Comparison of ENCODE assay signal across 25 cellular contexts in the genomic region with DNA sequence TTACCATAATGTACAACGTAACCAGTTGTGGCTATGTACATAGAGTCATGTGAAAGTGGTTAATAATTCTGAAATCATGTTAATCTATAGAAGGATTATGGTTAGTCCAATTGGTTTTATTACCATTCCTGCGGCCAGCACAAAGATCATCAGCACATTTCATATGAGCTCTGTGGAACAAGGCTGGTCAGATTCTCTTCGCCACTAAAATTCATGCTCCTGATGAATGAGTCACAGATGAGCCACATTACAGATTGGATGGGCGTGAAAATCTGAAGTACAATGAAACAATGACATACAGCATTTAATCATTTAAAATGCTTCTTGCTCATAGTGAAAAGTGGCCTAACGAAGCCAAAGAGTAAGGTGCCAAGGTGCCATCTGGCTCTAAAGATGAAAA.
"Had no signal": no experiment of that assay in that cellular context is flagged by ENCODE, and none has a peak within 500 bp of the region (broad histone marks: within the 10 kb centered on the region; RNA-seq: fewer than 3 reads in every experiment).

No MANE protein-coding gene starts in this region.

- H3K36me3 ChIP-seq: Peyer's patch had no signal

- FAIRE-seq: bronchial epithelial cell had no signal

- H3K27ac ChIP-seq: body of pancreas, Peyer's patch had no signal

- H3K27me3 ChIP-seq: body of pancreas, Peyer's patch had no signal

- ATAC-seq: activated CD8-positive, alpha-beta memory T cell treated with anti-CD3 and anti-CD28 coated beads, Interleukin-2, amount 10 ng/mL, durations not matched to agents 7 days and 5 days; activated naive CD4-positive, alpha-beta T cell treated with anti-CD3 and anti-CD28 coated beads, Interleukin-2, amount 50 U/mL, for 72 hours; activated naive CD8-positive, alpha-beta T cell treated with anti-CD3 and anti-CD28 coated beads, Interleukin-2, amount 50 U/mL, for 24 hours; body of pancreas; T-cell had no signal

- H3K4me3 ChIP-seq: body of pancreas, Peyer's patch had no signal

- DNase-seq: activated B cell treated with CpG ODN at 0.5 μM for 24 hours; activated CD4-positive, alpha-beta T cell treated with anti-CD3 and anti-CD28 coated beads for 1 hour; activated CD4-positive, alpha-beta T cell treated with anti-CD3 and anti-CD28 coated beads, Interleukin-2, amount 10 ng/mL, durations not matched to agents 24 days and 14 days; activated CD4-positive, alpha-beta T cell treated with anti-CD3 and anti-CD28 coated beads, Interleukin-2, amount 50 U/mL, for 48 hours; activated CD8-positive, alpha-beta memory T cell treated with anti-CD3 and anti-CD28 coated beads, Interleukin-2, amount 10 ng/mL, durations not matched to agents 7 days and 5 days; activated effector memory CD4-positive, alpha-beta T cell treated with Interleukin-2 at 50 U/mL for 16 hours; activated naive CD4-positive, alpha-beta T cell treated with Interleukin-2 at 50 U/mL for 16 hours; activated naive CD8-positive, alpha-beta T cell treated with anti-CD3 and anti-CD28 coated beads, Interleukin-2, amount 50 U/mL, for 24 hours; activated T-cell treated with anti-CD3 and anti-CD28 coated beads, Interleukin-2, amount 50 U/mL, for 24 hours; amniotic stem cell; body of pancreas; central memory CD4-positive, alpha-beta T cell; MM.1S; NCI-H146; NCI-H2029; NCI-H2107; NCI-H345; NCI-H524; Peyer's patch; SHP77 treated with DMSO at 0.1 percent for 48 hours; T-cell; T-helper 2 cell; T1000 had no signal

- H3K9me3 ChIP-seq: body of pancreas, Peyer's patch had no signal
